Comparison of ENCODE assay signal across 1 cellular context in genomic region chr7:128658428-128658827, GRCh38.
A peak's percentile ranks its signal among the peaks of the same experiment; 100 is the strongest.
TF ChIP-seq lines count a peak whose summit lies in the region.

No MANE protein-coding gene starts in this region.

TF ChIP-seq in K562, 482 proteins besides CTCF, POLR2A, EP300 and RAD21 (continued from another document):
- TF ChIP-seq PKNOX1 (IDR thresholded peaks at IDR 0.05), result peak; percentile 94
- peak; percentile 55 for TF ChIP-seq POLR2G (IDR thresholded peaks at IDR 0.05; ENCODE audit: low read depth, low read length)
TF ChIP-seq in K562: peak in this region for 5; not testable (repeated sequence) for 477.
